In genomic region chr17:59762022-59762825, GRCh38 we compare ENCODE assay signal across 9 cellular contexts. TPM values are rescaled to one million over a fixed set of nuclear protein-coding genes. Genes with fewer than 3 reads are reported as not detected.
DNase-seq lines count a peak whose midpoint lies in the region; ATAC-seq and TF ChIP-seq lines count a peak whose summit lies in the region.
"Had no signal": no experiment of that assay in that cellular context is flagged by ENCODE, and none has a peak within 500 bp of the region (broad histone marks: within the 10 kb centered on the region; RNA-seq: fewer than 3 reads in every experiment).

No MANE protein-coding gene starts in this region.

- ATAC-seq in GM21447 (IDR thresholded peaks at IDR 0.05; ENCODE audit: unreplicated experiment) (peak; percentile 63), HG03139 (IDR thresholded peaks at IDR 0.05; ENCODE audit: unreplicated experiment) (no peak), HG02610 (IDR thresholded peaks at IDR 0.05; ENCODE audit: unreplicated experiment) (no peak), GM18505 (IDR thresholded peaks at IDR 0.05; ENCODE audit: unreplicated experiment) (no peak)

- no peak for TF ChIP-seq EP300 in sigmoid colon (IDR thresholded peaks at IDR 0.05)

- peak overlapping the region; percentile 25 to 68 (median 42) for H3K27ac ChIP-seq in sigmoid colon

- no peak for TF ChIP-seq CTCF in sigmoid colon (IDR thresholded peaks at IDR 0.05)

- intact Hi-C loops in sigmoid colon (cut with DNase I) = no loop called here

- WGBS in sigmoid colon, 2 donors = 91 to 92% methylated on average over 4 of the region's 4 CpGs

- H3K27me3 ChIP-seq in sigmoid colon = no peaks in the 10 kb centered on the region

- TF ChIP-seq POLR2A in sigmoid colon (IDR thresholded peaks at IDR 0.05) = no peak
- TF ChIP-seq POLR2A in GM18505 (IDR thresholded peaks at IDR 0.05; ENCODE audit: borderline replicate concordance, extremely low read depth, insufficient read depth, insufficient read length) = no peak

- H3K36me3 ChIP-seq in sigmoid colon = peaks cover 0 to 23% (median 3%) of the 10 kb centered on the region in 4 donors

- no peak overlapping the region for H3K4me3 ChIP-seq in sigmoid colon

- DNase-seq in RKO (ENCODE audit: low spot score) (peak; percentile 92), dermis microvascular lymphatic vessel endothelial cell (ENCODE audit: low read depth in 2 of 2) (peak; percentile 44 to 79), sigmoid colon (no peak), NCI-H2196 (lab: John Stamatoyannopoulos, UW; ENCODE audit: unreplicated experiment) (no peak)
- DNase-seq: activated CD4-positive, alpha-beta T cell treated with anti-CD3 and anti-CD28 coated beads for 4 hours had no signal

- H3K9me3 ChIP-seq in sigmoid colon = no peaks in the 10 kb centered on the region

- peaks cover 0 to 29% (median 16%) of the 10 kb centered on the region in 4 donors for H3K4me1 ChIP-seq in sigmoid colon

RNA-seq across cellular contexts. Expression of gene VMP1, which starts 54.8 kb away (rescaled TPM):
- 96.5 and 118 TPM in 2 replicates for total RNA-seq in dermis microvascular lymphatic vessel endothelial cell
- 100 to 1,000 TPM in 3 of 4 donors, 10 to 100 TPM in 1; 92.7 to 247 (median 139) TPM for total RNA-seq in sigmoid colon
- polyA plus RNA-seq in sigmoid colon = 100 to 1,000 TPM in 1 of 3 donors, 10 to 100 TPM in 2; 26.1 to 132 (median 35.4) TPM

RNA-seq across cellular contexts. Expression of gene PTRH2, which starts 55.0 kb away (rescaled TPM):
- total RNA-seq in dermis microvascular lymphatic vessel endothelial cell = 22.0 and 31.6 TPM in 2 replicates
- total RNA-seq in sigmoid colon = 10 to 100 TPM; 21.8 to 36.2 (median 24.1) TPM
- polyA plus RNA-seq in sigmoid colon = 10 to 100 TPM in 2 of 3 donors, 1 to 10 TPM in 1; 9.0 to 38.2 (median 16.2) TPM

Comparison
In these comparisons a context has a peak if more than half of its experiments do, and no peak if none do; other contexts are left out.
1. DNase-seq: peak in RKO (single experiment) and dermis microvascular lymphatic vessel endothelial cell (2 of 2); none in sigmoid colon (single experiment) and NCI-H2196 (single experiment).